Comparison of ENCODE assay signal across 9 cellular contexts in genomic region chr5:122192883-122193496, GRCh38.
A peak's percentile ranks its signal among the peaks of the same experiment; 100 is the strongest.
DNase-seq lines count a peak whose midpoint lies in the region; ATAC-seq and FAIRE-seq lines count a peak whose summit lies in the region.
"Had no signal": no experiment of that assay in that cellular context is flagged by ENCODE, and none has a peak within 500 bp of the region (broad histone marks: within the 10 kb centered on the region; RNA-seq: fewer than 3 reads in every experiment).

No MANE protein-coding gene starts in this region.

- H3K4me3 Mint-ChIP-seq in activated T-cell treated with anti-CD3 and anti-CD28 coated beads, Interleukin-2, amount 50 U/mL, for 4 hours = no peak overlapping the region
- H3K4me3 Mint-ChIP-seq: natural killer cell had no signal

- H3K9me3 Mint-ChIP-seq in activated T-cell treated with anti-CD3 and anti-CD28 coated beads, Interleukin-2, amount 50 U/mL, for 4 hours = no peaks in the 10 kb centered on the region

- H3K36me3 Mint-ChIP-seq in activated T-cell treated with anti-CD3 and anti-CD28 coated beads, Interleukin-2, amount 50 U/mL, for 4 hours (ENCODE audit: insufficient read depth) = no peaks in the 10 kb centered on the region
- H3K36me3 Mint-ChIP-seq: natural killer cell had no signal

- peak; percentile 79 for ATAC-seq in GM18873 (IDR thresholded peaks at IDR 0.05; ENCODE audit: low FRiP score, unreplicated experiment)
- ATAC-seq in HG03045 (IDR thresholded peaks at IDR 0.05; ENCODE audit: unreplicated experiment) = peak; percentile 73
- no peak for ATAC-seq in activated T-cell treated with anti-CD3 and anti-CD28 coated beads, Interleukin-2, amount 50 U/mL, for 4 hours

- FAIRE-seq in TTC549 (lab: Jason Lieb, UNC) = peak; percentile 78

- H3K27me3 Mint-ChIP-seq in activated T-cell treated with anti-CD3 and anti-CD28 coated beads, Interleukin-2, amount 50 U/mL, for 4 hours (ENCODE audit: low read depth) = peaks cover 6% of the 10 kb centered on the region

- peak; percentile 14 for DNase-seq in COLO668 (lab: John Stamatoyannopoulos, UW; ENCODE audit: unreplicated experiment)
- peak; percentile 15 for DNase-seq in NCI-H187 treated with DMSO at 0.1 percent for 48 hours (lab: John Stamatoyannopoulos, UW)
- peak; percentile 15 for DNase-seq in germinal center (ENCODE audit: low spot score)
- peak; percentile 79 for DNase-seq in renal cortical epithelial cell (ENCODE audit: low read depth)
- no peak for DNase-seq in activated T-cell treated with anti-CD3 and anti-CD28 coated beads, Interleukin-2, amount 50 U/mL, for 4 hours
- DNase-seq: natural killer cell had no signal

- H3K4me1 Mint-ChIP-seq in activated T-cell treated with anti-CD3 and anti-CD28 coated beads, Interleukin-2, amount 50 U/mL, for 4 hours (ENCODE audit: low read depth) = no peaks in the 10 kb centered on the region
- H3K4me1 Mint-ChIP-seq: natural killer cell had no signal

Comparison
In these comparisons a context has a peak if more than half of its experiments do, and no peak if none do; other contexts are left out.
1. ATAC-seq: peak in GM18873 (single experiment) and HG03045 (single experiment); none in activated T-cell treated with anti-CD3 and anti-CD28 coated beads, Interleukin-2, amount 50 U/mL, for 4 hours (0 of 2).